In the genomic region with DNA sequence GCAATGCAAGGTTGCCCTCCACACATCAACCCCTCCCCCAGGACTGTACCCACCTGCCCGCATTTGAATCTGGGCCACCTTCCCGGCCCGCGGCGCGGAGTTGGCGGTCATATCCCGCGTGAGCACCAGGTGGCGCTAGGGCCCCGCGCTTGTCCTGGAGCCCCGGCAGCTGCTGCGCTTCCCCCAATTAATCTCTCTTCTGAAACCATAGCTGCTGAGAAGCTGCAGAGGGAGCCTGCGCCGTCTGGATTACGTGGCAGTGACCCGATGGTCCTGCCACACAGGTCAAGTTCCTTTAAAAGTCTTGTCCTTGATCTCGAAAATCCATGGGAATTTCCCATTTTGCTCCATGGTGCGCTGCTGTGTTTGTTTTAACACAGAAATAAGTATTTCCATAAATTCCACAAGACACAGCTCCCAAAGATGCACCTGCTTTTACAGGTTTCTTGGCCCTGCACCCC, we compare ENCODE assay signal across 8 cellular contexts. TPM values are rescaled to one million over a fixed set of nuclear protein-coding genes. Genes with fewer than 3 reads are reported as not detected.
A peak's percentile ranks its signal among the peaks of the same experiment; 100 is the strongest.
DNase-seq lines count a peak whose midpoint lies in the region; ATAC-seq and TF ChIP-seq lines count a peak whose summit lies in the region.

No MANE protein-coding gene starts in this region.

- no peak overlapping the region for H3K27ac ChIP-seq in 22Rv1

- peak; percentile 64 for ATAC-seq in GM18498 (IDR thresholded peaks at IDR 0.05; ENCODE audit: unreplicated experiment)
- ATAC-seq in HG03280 (IDR thresholded peaks at IDR 0.05; ENCODE audit: unreplicated experiment) = peak; percentile 73
- ATAC-seq in activated CD4-positive, alpha-beta T cell treated with anti-CD3 and anti-CD28 coated beads for 36 hours = peak; percentile 89
- ATAC-seq in left lobe of liver = peak; percentile 99

- POLR2A ChIA-PET in activated CD4-positive, alpha-beta T cell treated with anti-CD3 and anti-CD28 coated beads for 36 hours (lab: Charles Lee) = interaction anchor here (0.6 to 1.3 kb wide), 6 partner anchors 78 to 299 kb away, joined by 3 to 6 read pairs (median 4); partner anchors contain the start of gene IRF8

- CTCF ChIA-PET in activated CD4-positive, alpha-beta T cell treated with anti-CD3 and anti-CD28 coated beads for 36 hours (lab: Charles Lee) = interaction anchor here (0.5 to 7.0 kb wide), 62 partner anchors 9 to 1221 kb away, joined by 3 to 120 read pairs (median 6); partner anchors contain the start of gene IRF8

- H3K27me3 Mint-ChIP-seq in activated CD4-positive, alpha-beta T cell treated with anti-CD3 and anti-CD28 coated beads for 36 hours = peaks cover 7% of the 10 kb centered on the region

- peaks cover 11% of the 10 kb centered on the region for H3K4me1 Mint-ChIP-seq in activated CD4-positive, alpha-beta T cell treated with anti-CD3 and anti-CD28 coated beads for 36 hours

- intact Hi-C loops in activated CD4-positive, alpha-beta T cell treated with anti-CD3 and anti-CD28 coated beads for 36 hours (cut with DNase I, micrococcal nuclease) = loop anchor here (1.0 to 5.0 kb wide), 6 partner anchors 73 to 699 kb away; partner anchors contain the start of gene FOXF1 (in 1 of the 2)

- no peak overlapping the region for H3K27ac Mint-ChIP-seq in activated CD4-positive, alpha-beta T cell treated with anti-CD3 and anti-CD28 coated beads for 36 hours

- H3K9me3 Mint-ChIP-seq in activated CD4-positive, alpha-beta T cell treated with anti-CD3 and anti-CD28 coated beads for 36 hours (ENCODE audit: low read depth) = no peaks in the 10 kb centered on the region

- TF ChIP-seq CTCF in 22Rv1 (IDR thresholded peaks at IDR 0.05) = peak; percentile 96

- H3K4me3 Mint-ChIP-seq in activated CD4-positive, alpha-beta T cell treated with anti-CD3 and anti-CD28 coated beads for 36 hours = no peak overlapping the region

- no peaks in the 10 kb centered on the region for H3K36me3 Mint-ChIP-seq in activated CD4-positive, alpha-beta T cell treated with anti-CD3 and anti-CD28 coated beads for 36 hours (ENCODE audit: low read depth)

- DNase-seq in NCI-H460 (ENCODE audit: extremely low read depth, low read depth) = peak; percentile 48
- DNase-seq in activated CD4-positive, alpha-beta T cell treated with anti-CD3 and anti-CD28 coated beads for 36 hours = peak; percentile 90
- peak; percentile 71 for DNase-seq in cerebellar cortex (ENCODE audit: low spot score)
- peak; percentile 84 for DNase-seq in left lobe of liver (ENCODE audit: low spot score)
- DNase-seq in stimulated activated CD4-positive, alpha-beta T cell treated with anti-CD3 and anti-CD28 coated beads, Interleukin-2, amount 100 ng/mL, for 48 hours = peak; percentile 81 to 90

RNA-seq across cellular contexts. Expression of gene COX4I1, which starts 22.0 kb away (rescaled TPM):
- total RNA-seq in NCI-H460 (2014; rRNA removed; shearing (Covaris generic)) = 490 and 498 TPM in 2 replicates
- 681 and 732 TPM in 2 replicates for polyA plus RNA-seq in NCI-H460 (2014; cell fraction: nucleus; rRNA removed)
- total RNA-seq in activated CD4-positive, alpha-beta T cell treated with anti-CD3 and anti-CD28 coated beads for 36 hours = 100 to 1,000 TPM; 374 to 508 TPM
- total RNA-seq in left lobe of liver = 302 TPM

RNA-seq across cellular contexts. Expression of gene EMC8, which starts 22.1 kb away (rescaled TPM):
- 35.1 and 45.2 TPM in 2 replicates for total RNA-seq in NCI-H460 (2014; rRNA removed; shearing (Covaris generic))
- polyA plus RNA-seq in NCI-H460 (2014; cell fraction: nucleus; rRNA removed) = 65.1 and 66.6 TPM in 2 replicates
- total RNA-seq in activated CD4-positive, alpha-beta T cell treated with anti-CD3 and anti-CD28 coated beads for 36 hours = 10 to 100 TPM; 30.4 to 32.9 TPM
- 13.3 TPM for total RNA-seq in left lobe of liver
